ENCODE assay signal across 5 cellular contexts in the genomic region with DNA sequence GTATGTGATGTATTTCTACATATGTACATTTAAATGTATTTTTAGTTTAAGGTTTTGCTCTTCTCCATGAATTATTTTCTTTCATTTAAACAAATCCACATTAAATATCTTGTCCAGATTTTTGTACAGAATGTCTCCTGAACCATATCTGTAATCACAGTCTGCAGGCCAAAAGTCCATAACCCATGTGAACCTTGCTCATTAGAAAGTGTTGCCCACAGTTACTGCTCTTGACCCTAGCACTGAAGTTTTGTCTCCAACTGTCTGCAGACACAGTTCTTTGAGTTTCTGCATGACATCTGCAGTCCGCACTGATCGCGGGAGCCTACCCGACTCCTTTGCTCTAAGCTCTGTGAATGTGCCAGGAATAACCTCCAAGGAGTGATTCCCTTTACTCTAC.
"Had no signal": no experiment of that assay in that cellular context is flagged by ENCODE, and none has a peak within 500 bp of the region (broad histone marks: within the 10 kb centered on the region; RNA-seq: fewer than 3 reads in every experiment).

No MANE protein-coding gene starts in this region.

- DNase-seq: H9, HCEC 1CT, KBM-7 had no signal

- H3K4me3 Mint-ChIP-seq: GM23338, H9, IgD-negative memory B cell had no signal

- H3K27me3 Mint-ChIP-seq: IgD-negative memory B cell had no signal

- H3K4me1 Mint-ChIP-seq: IgD-negative memory B cell had no signal

- ATAC-seq: GM23338 had no signal

- H3K36me3 Mint-ChIP-seq: IgD-negative memory B cell had no signal

- H3K9me3 Mint-ChIP-seq: GM23338, H9 had no signal

- H3K4me3 ChIP-seq: GM23338 had no signal

- H3K27ac Mint-ChIP-seq: GM23338, IgD-negative memory B cell had no signal
